8 cellular contexts compared by ENCODE assay signal in genomic region chr19:47130589-47131168, GRCh38. TPM values are rescaled to one million over a fixed set of nuclear protein-coding genes. Genes with fewer than 3 reads are reported as not detected.
DNase-seq lines count a peak whose midpoint lies in the region; ATAC-seq, FAIRE-seq and TF ChIP-seq lines count a peak whose summit lies in the region.

Gene SAE1 (plus strand): TSS chr19:47130835. CDS start chr19:47130931, 96 bp downstream.

- H3K4me1 ChIP-seq in iPS DF 6.9 (ENCODE audit: control insufficient read depth, insufficient read depth, low read length) (peaks cover 2% of the 10 kb centered on the region; the same call in 1 of the 2 replicates), gastrocnemius medialis (peaks cover 0 to 4% of the 10 kb centered on the region in 2 donors)

- no peak within 1 kb of the TSS for H3K27ac ChIP-seq in iPS DF 6.9 (ENCODE audit: low read length)
- peak within 1 kb of the TSS; percentile 80 to 88 (median 86) for H3K27ac ChIP-seq in gastrocnemius medialis

- peak within 1 kb of the TSS; percentile 93 for H3K4me3 ChIP-seq in iPS DF 6.9 (ENCODE audit: low read length)
- H3K4me3 ChIP-seq in gastrocnemius medialis, result peak within 1 kb of the TSS; percentile 65 to 86 (median 84)

- H3K27me3 Mint-ChIP-seq in brain, result peaks cover 11% of the 10 kb centered on the region

- peak; percentile 77 for ATAC-seq in GM18517 (IDR thresholded peaks at IDR 0.05; ENCODE audit: unreplicated experiment)
- ATAC-seq in HG03064 (IDR thresholded peaks at IDR 0.05; ENCODE audit: low read depth, unreplicated experiment), result peak; percentile 64
- ATAC-seq in gastrocnemius medialis, result peak; percentile 93 to 94

- H3K4me1 Mint-ChIP-seq in brain, result peaks cover 53% of the 10 kb centered on the region

- peak within 1 kb of the TSS; percentile 97 to 99 (median 98) for H3K27ac Mint-ChIP-seq in brain

- intact Hi-C loops in gastrocnemius medialis (cut with DNase I; ENCODE audit: low total_unique reads), result loop anchor here (1.0 to 5.0 kb wide), 2 partner anchors 17 to 112 kb away; partner anchors contain the start of gene ZC3H4

- FAIRE-seq in TTC549 (lab: Jason Lieb, UNC), result peak; percentile 94

- DNase-seq in 8988T (peak; percentile 81), NCI-H2107 treated with DMSO at 0.1 percent for 48 hours (lab: John Stamatoyannopoulos, UW; ENCODE audit: unreplicated experiment) (peak; percentile 94), iPS DF 6.9 (ENCODE audit: low read depth, low spot score) (peak; percentile 100), gastrocnemius medialis (peak; percentile 86 to 95)

- in situ Hi-C loops in gastrocnemius medialis (cut with MboI; ENCODE audit: low sequenced_read_pairs in 4 of 4), result loop anchor here in 1 of 4 donors (10.0 kb wide), 1 partner anchor 114 kb away; no protein-coding TSS in a partner anchor

- H3K9me3 ChIP-seq in iPS DF 6.9 (ENCODE audit: control insufficient read depth, insufficient read depth, low read length), result no peaks in the 10 kb centered on the region
- no peaks in the 10 kb centered on the region for H3K9me3 ChIP-seq in gastrocnemius medialis

- H3K36me3 ChIP-seq in iPS DF 6.9 (ENCODE audit: control insufficient read depth, insufficient read depth, low read length) (no peaks in the 10 kb centered on the region), gastrocnemius medialis (no peaks in the 10 kb centered on the region)

- TF ChIP-seq POLR2A in gastrocnemius medialis (IDR thresholded peaks at IDR 0.05), result peak; percentile 50 to 65

- peaks cover 0 to 11% (median 9%) of the 10 kb centered on the region in 5 experiments for H3K9me3 Mint-ChIP-seq in brain

- H3K27me3 ChIP-seq in iPS DF 6.9 (ENCODE audit: control insufficient read depth, insufficient read depth, low read length), result no peaks in the 10 kb centered on the region
- no peaks in the 10 kb centered on the region for H3K27me3 ChIP-seq in gastrocnemius medialis

- TF ChIP-seq CTCF in brain (conservative IDR thresholded peaks at IDR 0.05), result peak; percentile 54 to 56
- TF ChIP-seq CTCF in gastrocnemius medialis (IDR thresholded peaks at IDR 0.05 in 4 of 5, conservative IDR thresholded peaks at IDR 0.05 in 1 of 5), result peak in 4 of 5 experiments; percentile 43 to 71 (median 60)

- H3K36me3 Mint-ChIP-seq in brain, result peaks cover 41% of the 10 kb centered on the region

- peak within 1 kb of the TSS; percentile 95 to 100 (median 99) for H3K4me3 Mint-ChIP-seq in brain

- WGBS in iPS DF 6.9 (ENCODE audit: insufficient coverage, insufficient read length), result no CpG with 5 or more reads among the region's 51 CpGs

RNA-seq across cellular contexts. Expression of gene SAE1, which starts in this region (rescaled TPM):
- polyA plus RNA-seq in brain (ENCODE audit: insufficient read depth, low read depth, low replicate concordance), result 169 TPM
- 10 to 100 TPM; 29.7 to 74.6 (median 46.4) TPM for total RNA-seq in gastrocnemius medialis
